ENCODE assay signal across 1 cellular context in genomic region chr1:203673550-203674411, GRCh38.
TF ChIP-seq lines count a peak whose summit lies in the region.

No MANE protein-coding gene starts in this region.

TF ChIP-seq in GM23338, 12 proteins besides CTCF, POLR2A, EP300 and RAD21 (continued from another document):
- TF ChIP-seq ZNF462 (CRISPR knock-in tag; IDR thresholded peaks at IDR 0.05) (no peak), STAT1 (IDR thresholded peaks at IDR 0.05; ENCODE audit: unreplicated experiment) (no peak)
- TF ChIP-seq, protein P1, sequence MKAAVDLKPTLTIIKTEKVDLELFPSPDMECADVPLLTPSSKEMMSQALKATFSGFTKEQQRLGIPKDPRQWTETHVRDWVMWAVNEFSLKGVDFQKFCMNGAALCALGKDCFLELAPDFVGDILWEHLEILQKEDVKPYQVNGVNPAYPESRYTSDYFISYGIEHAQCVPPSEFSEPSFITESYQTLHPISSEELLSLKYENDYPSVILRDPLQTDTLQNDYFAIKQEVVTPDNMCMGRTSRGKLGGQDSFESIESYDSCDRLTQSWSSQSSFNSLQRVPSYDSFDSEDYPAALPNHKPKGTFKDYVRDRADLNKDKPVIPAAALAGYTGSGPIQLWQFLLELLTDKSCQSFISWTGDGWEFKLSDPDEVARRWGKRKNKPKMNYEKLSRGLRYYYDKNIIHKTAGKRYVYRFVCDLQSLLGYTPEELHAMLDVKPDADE (IDR thresholded peaks at IDR 0.05): no peak
